In the genomic region with DNA sequence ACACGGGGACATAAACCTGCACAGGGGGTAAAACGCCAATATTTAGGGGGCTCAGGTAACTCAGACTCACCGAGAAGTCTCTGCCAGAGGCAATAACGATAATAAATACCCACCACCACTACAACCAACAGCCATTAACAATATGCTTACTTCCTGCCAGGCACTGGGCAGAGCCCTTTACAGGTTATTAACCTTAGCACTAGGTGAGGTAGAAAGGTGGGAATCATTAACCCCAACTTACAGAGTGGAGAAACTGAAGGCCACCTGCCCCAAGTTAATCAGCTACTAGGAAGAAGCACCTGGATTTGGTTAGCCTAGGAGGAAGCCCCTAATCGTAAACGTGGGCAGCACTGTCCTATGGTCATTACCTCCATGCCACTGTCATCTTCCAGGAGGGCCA, we compare ENCODE assay signal across 22 cellular contexts.
DNase-seq lines count a peak whose midpoint lies in the region; ATAC-seq, FAIRE-seq and TF ChIP-seq lines count a peak whose summit lies in the region.
"Had no signal": no experiment of that assay in that cellular context is flagged by ENCODE, and none has a peak within 500 bp of the region (broad histone marks: within the 10 kb centered on the region; RNA-seq: fewer than 3 reads in every experiment).

No MANE protein-coding gene starts in this region.

- DNase-seq in body of pancreas (peak in 1 of 4 donors; percentile 22), left colon (no peak), pancreas (no peak), OCI-M1 (lab: John Stamatoyannopoulos, UW) (no peak)
- no peak for DNase-seq in stimulated activated naive B cell treated with anti-CD40 and anti-IgM and Interleukin-4, amounts not matched to agents 10 μg/mL and 1 μg/mL and 100 μg/mL, for 72 hours
- DNase-seq: ACHN; BE2C; C1 segment of cervical spinal cord; CD4-positive, CD25-positive, alpha-beta regulatory T cell; CD8-positive, alpha-beta memory T cell; COR-L47; GM23248 had no signal

- H3K36me3 Mint-ChIP-seq in stimulated activated naive B cell treated with anti-CD40 and anti-IgM and Interleukin-4, amounts not matched to agents 10 μg/mL and 1 μg/mL and 100 μg/mL, for 72 hours = peaks cover 42 to 65% of the 10 kb centered on the region in 2 donors

- no peaks in the 10 kb centered on the region for H3K9me3 Mint-ChIP-seq in stimulated activated naive B cell treated with anti-CD40 and anti-IgM and Interleukin-4, amounts not matched to agents 10 μg/mL and 1 μg/mL and 100 μg/mL, for 72 hours
- H3K9me3 Mint-ChIP-seq: CD4-positive, CD25-positive, alpha-beta regulatory T cell; CD8-positive, alpha-beta memory T cell; IgD-negative memory B cell had no signal

- H3K27me3 ChIP-seq in body of pancreas (no peaks in the 10 kb centered on the region), pancreas (no peaks in the 10 kb centered on the region)
- H3K27me3 ChIP-seq: BE2C had no signal

- ATAC-seq in body of pancreas (peak; percentile 58), left colon (peak; percentile 85), pancreas (peak in 3 of 4 donors; percentile 12 to 50 (median 49)), HG03432 (IDR thresholded peaks at IDR 0.05; ENCODE audit: unreplicated experiment) (no peak), GM21360 (IDR thresholded peaks at IDR 0.05; ENCODE audit: unreplicated experiment) (no peak)
- no peak for ATAC-seq in stimulated activated naive B cell treated with anti-CD40 and anti-IgM and Interleukin-4, amounts not matched to agents 10 μg/mL and 1 μg/mL and 100 μg/mL, for 72 hours (replicated peaks)

- H3K4me1 Mint-ChIP-seq in stimulated activated naive B cell treated with anti-CD40 and anti-IgM and Interleukin-4, amounts not matched to agents 10 μg/mL and 1 μg/mL and 100 μg/mL, for 72 hours = peaks cover 0 to 1% of the 10 kb centered on the region in 2 donors
- H3K4me1 Mint-ChIP-seq: CD8-positive, alpha-beta memory T cell had no signal

- H3K4me1 ChIP-seq in body of pancreas = no peaks in the 10 kb centered on the region
- no peaks in the 10 kb centered on the region for H3K4me1 ChIP-seq in pancreas
- H3K4me1 ChIP-seq: BE2C had no signal

- H3K36me3 ChIP-seq in body of pancreas (replicated peaks in 1 of 2; ENCODE audit: insufficient read depth in 1 of 2, low read depth in 2 of 2) = peaks cover 0 to 45% of the 10 kb centered on the region in 2 donors
- peaks cover 7 to 87% (median 23%) of the 10 kb centered on the region in 3 donors for H3K36me3 ChIP-seq in pancreas

- H3K9me3 ChIP-seq in body of pancreas (no peaks in the 10 kb centered on the region), pancreas (no peaks in the 10 kb centered on the region)
- H3K9me3 ChIP-seq: BE2C, HAP-1 had no signal

- no peak overlapping the region for H3K27ac Mint-ChIP-seq in stimulated activated naive B cell treated with anti-CD40 and anti-IgM and Interleukin-4, amounts not matched to agents 10 μg/mL and 1 μg/mL and 100 μg/mL, for 72 hours
- H3K27ac Mint-ChIP-seq: IgD-negative memory B cell had no signal

- H3K27ac ChIP-seq in body of pancreas = peak overlapping the region in 3 of 4 donors; percentile 43 to 62 (median 48)
- peak overlapping the region in 2 of 4 donors; percentile 9 to 24 for H3K27ac ChIP-seq in pancreas
- H3K27ac ChIP-seq: GM23248 had no signal

- H3K4me3 ChIP-seq in body of pancreas = no peak overlapping the region
- H3K4me3 ChIP-seq in pancreas = no peak overlapping the region
- H3K4me3 ChIP-seq: GM23248, HAP-1 had no signal

- FAIRE-seq in pancreas (lab: Jason Lieb, UNC) = no peak
- FAIRE-seq: A204.1, D721Med, G401.6, GM12891, GM19239, HTR-8/SVneo had no signal

- no peak for TF ChIP-seq POLR2A in body of pancreas (IDR thresholded peaks at IDR 0.05)

- TF ChIP-seq CTCF in body of pancreas (IDR thresholded peaks at IDR 0.05) (no peak), pancreas (IDR thresholded peaks at IDR 0.05) (no peak)

- no peaks in the 10 kb centered on the region for H3K27me3 Mint-ChIP-seq in stimulated activated naive B cell treated with anti-CD40 and anti-IgM and Interleukin-4, amounts not matched to agents 10 μg/mL and 1 μg/mL and 100 μg/mL, for 72 hours
- H3K27me3 Mint-ChIP-seq: CD4-positive, CD25-positive, alpha-beta regulatory T cell; CD8-positive, alpha-beta memory T cell; IgD-negative memory B cell had no signal

- 32 to 66% methylated on average over 6 of the region's 6 CpGs for WGBS in body of pancreas, 2 donors
- WGBS in pancreas, 2 donors = 54 to 64% methylated on average over 6 of the region's 6 CpGs

- no peak overlapping the region for H3K4me3 Mint-ChIP-seq in stimulated activated naive B cell treated with anti-CD40 and anti-IgM and Interleukin-4, amounts not matched to agents 10 μg/mL and 1 μg/mL and 100 μg/mL, for 72 hours
- H3K4me3 Mint-ChIP-seq: CD4-positive, CD25-positive, alpha-beta regulatory T cell; CD8-positive, alpha-beta memory T cell; IgD-negative memory B cell had no signal

- intact Hi-C loops in body of pancreas (cut with DNase I) (no loop called here), left colon (cut with DNase I, micrococcal nuclease) (no loop called here), pancreas (cut with DNase I) (no loop called here)

Comparison
In these comparisons a context has a peak if more than half of its experiments do, and no peak if none do; other contexts are left out.
1. ATAC-seq: peak in body of pancreas (single experiment), left colon (single experiment) and pancreas (3 of 4); none in HG03432 (single experiment), GM21360 (single experiment) and stimulated activated naive B cell treated with anti-CD40 and anti-IgM and Interleukin-4, amounts not matched to agents 10 μg/mL and 1 μg/mL and 100 μg/mL, for 72 hours (0 of 2).